Comparison of ENCODE assay signal across 8 cellular contexts in genomic region chr14:75175677-75176141, GRCh38. TPM values are rescaled to one million over a fixed set of nuclear protein-coding genes. Genes with fewer than 3 reads are reported as not detected.
DNase-seq lines count a peak whose midpoint lies in the region; ATAC-seq and TF ChIP-seq lines count a peak whose summit lies in the region.

No MANE protein-coding gene starts in this region.

- H3K27ac ChIP-seq in stomach, result peak overlapping the region; percentile 89 to 100 (median 99)

- H3K9me3 Mint-ChIP-seq in Caco-2 (ENCODE audit: unreplicated experiment) (no peaks in the 10 kb centered on the region), glutamatergic neuron (ENCODE audit: unreplicated experiment) (no peaks in the 10 kb centered on the region)

- peaks cover 12% of the 10 kb centered on the region for H3K4me1 Mint-ChIP-seq in Caco-2 (ENCODE audit: low read depth, unreplicated experiment)
- peaks cover 36% of the 10 kb centered on the region for H3K4me1 Mint-ChIP-seq in T-helper 17 cell
- peaks cover 5% of the 10 kb centered on the region for H3K4me1 Mint-ChIP-seq in glutamatergic neuron (ENCODE audit: low read depth, unreplicated experiment)

- H3K36me3 Mint-ChIP-seq in Caco-2 (ENCODE audit: insufficient read depth, unreplicated experiment), result peaks cover 12% of the 10 kb centered on the region
- no peaks in the 10 kb centered on the region for H3K36me3 Mint-ChIP-seq in T-helper 17 cell (ENCODE audit: low read depth)
- no peaks in the 10 kb centered on the region for H3K36me3 Mint-ChIP-seq in glutamatergic neuron (ENCODE audit: unreplicated experiment)

- no TSS peak for BruUV-seq in Caco-2 (replicated peaks; lab: Mats Ljungman, UMichigan)

- ATAC-seq in T-helper 17 cell, result peak; percentile 7

- H3K27me3 ChIP-seq in Caco-2 (replicated peaks; ENCODE audit: control insufficient read depth, insufficient read depth, low read length), result no peaks in the 10 kb centered on the region
- no peaks in the 10 kb centered on the region for H3K27me3 ChIP-seq in stomach

- no peaks in the 10 kb centered on the region for H3K9me3 ChIP-seq in Caco-2
- H3K9me3 ChIP-seq in T-helper 17 cell (ENCODE audit: control insufficient read depth, low read length, poor library complexity, severe bottlenecking), result no peaks in the 10 kb centered on the region
- no peaks in the 10 kb centered on the region for H3K9me3 ChIP-seq in stomach

- no peaks in the 10 kb centered on the region for H3K4me1 ChIP-seq in Caco-2
- peaks cover 16 to 56% (median 37%) of the 10 kb centered on the region in 4 donors for H3K4me1 ChIP-seq in stomach

- H3K36me3 ChIP-seq in Caco-2 (ENCODE audit: control insufficient read depth, insufficient read depth, low read length) (no peaks in the 10 kb centered on the region), stomach (no peaks in the 10 kb centered on the region)

- peak overlapping the region; percentile 91 for H3K4me3 ChIP-seq in Caco-2 (ENCODE audit: low read depth, low read length)
- peak overlapping the region; percentile 88 to 98 (median 94) for H3K4me3 ChIP-seq in stomach

- DNase-seq in Caco-2, result no peak
- no peak for DNase-seq in HEK293T (ENCODE audit: extremely low spot score)
- no peak for DNase-seq in T-helper 17 cell
- DNase-seq in glutamatergic neuron, result no peak
- DNase-seq in stomach, result no peak
- DNase-seq in posterior cingulate gyrus, result no peak
- no peak for DNase-seq in activated gamma-delta T cell (lab: John Stamatoyannopoulos, UW)
- DNase-seq in AML-193 (lab: John Stamatoyannopoulos, UW), result no peak

- TF ChIP-seq CTCF in Caco-2 (IDR thresholded peaks at IDR 0.05; ENCODE audit: insufficient read depth in 1 of 2, low read depth in 1 of 2, low read length in 1 of 2, severe bottlenecking in 1 of 2, unreplicated experiment in 1 of 2) (no peak), glutamatergic neuron (IDR thresholded peaks at IDR 0.05; ENCODE audit: partially characterized antibody, unreplicated experiment) (no peak), stomach (IDR thresholded peaks at IDR 0.05) (no peak)

- peak overlapping the region; percentile 99 for H3K4me3 Mint-ChIP-seq in Caco-2 (ENCODE audit: unreplicated experiment)
- peak overlapping the region; percentile 93 for H3K4me3 Mint-ChIP-seq in T-helper 17 cell
- H3K4me3 Mint-ChIP-seq in glutamatergic neuron (ENCODE audit: unreplicated experiment), result peak overlapping the region; percentile 88

- TF ChIP-seq EP300 in stomach (IDR thresholded peaks at IDR 0.05), result no peak

- CTCF ChIA-PET in Caco-2 (lab: Charles Lee) (no interaction called here), HEK293T (lab: Yijun Ruan, JAX) (no interaction called here)

- POLR2A ChIA-PET in Caco-2 (lab: Charles Lee) (interaction anchor here (1.1 kb wide), 1 partner anchor 83 kb away, joined by 3 read pairs; no protein-coding TSS in a partner anchor), HEK293T (lab: Yijun Ruan, JAX) (no interaction called here)

- WGBS in stomach, 5 donors, result 3 to 6% (median 3%) methylated on average over 10 of the region's 10 CpGs

- no peak for TF ChIP-seq POLR2A in stomach (IDR thresholded peaks at IDR 0.05)

- H3K27ac Mint-ChIP-seq in Caco-2 (ENCODE audit: unreplicated experiment) (peak overlapping the region; percentile 99), T-helper 17 cell (peak overlapping the region; percentile 99), glutamatergic neuron (ENCODE audit: unreplicated experiment) (peak overlapping the region; percentile 72)

- intact Hi-C loops in Caco-2 (cut with micrococcal nuclease; ENCODE audit: unreplicated experiment), result loop anchor here (1.0 to 2.0 kb wide), 4 partner anchors 23 to 119 kb away; partner anchors contain the start of gene FOS
- intact Hi-C loops in stomach (cut with DNase I; ENCODE audit: low total_unique reads), result no loop called here
- intact Hi-C loops in posterior cingulate gyrus (cut with DNase I), result loop anchor here (2.0 to 5.0 kb wide), 3 partner anchors 43 to 122 kb away; no protein-coding TSS in a partner anchor

- H3K27me3 Mint-ChIP-seq in Caco-2 (ENCODE audit: insufficient read depth, unreplicated experiment), result no peaks in the 10 kb centered on the region
- H3K27me3 Mint-ChIP-seq in T-helper 17 cell, result no peaks in the 10 kb centered on the region
- no peaks in the 10 kb centered on the region for H3K27me3 Mint-ChIP-seq in glutamatergic neuron (ENCODE audit: unreplicated experiment)

TF ChIP-seq in HEK293T, 16 proteins besides CTCF, POLR2A, EP300 and RAD21:
- TF ChIP-seq BHLHE40 (IDR thresholded peaks at IDR 0.05; ENCODE audit: borderline replicate concordance) (no peak), PKNOX1 (IDR thresholded peaks at IDR 0.05) (peak; percentile 46; the same call in 1 of the 2 replicates)

RNA-seq across cellular contexts. Expression of gene TMED10, which starts 0.7 kb away (rescaled TPM):
- total RNA-seq in Caco-2 (2022), result 236 and 255 TPM in 2 replicates
- 100 to 1,000 TPM; 190 to 195 TPM for total RNA-seq in T-helper 17 cell
- total RNA-seq in glutamatergic neuron (ENCODE audit: unreplicated experiment), result 124 TPM
- total RNA-seq in stomach, result 100 to 1,000 TPM in 4 of 5 donors, 10 to 100 TPM in 1; 26.6 to 292 (median 140) TPM
- polyA plus RNA-seq in stomach, result 10 to 100 TPM; 48.4 to 71.7 (median 61.9) TPM

RNA-seq across cellular contexts. Expression of gene NEK9, which starts 48.9 kb away (rescaled TPM):
- total RNA-seq in Caco-2 (2022) (64.0 and 69.2 TPM in 2 replicates), T-helper 17 cell (10 to 100 TPM; 61.7 to 63.6 TPM), glutamatergic neuron (ENCODE audit: unreplicated experiment) (50.7 TPM), stomach (100 to 1,000 TPM in 1 of 5 donors, 10 to 100 TPM in 4; 17.1 to 225 (median 49.1) TPM)
- 10 to 100 TPM; 12.5 to 26.4 (median 13.1) TPM for polyA plus RNA-seq in stomach
